Comparison of ENCODE assay signal across 22 cellular contexts in genomic region chr12:132389526-132390286, GRCh38.
A peak's percentile ranks its signal among the peaks of the same experiment; 100 is the strongest.
DNase-seq lines count a peak whose midpoint lies in the region; ATAC-seq and TF ChIP-seq lines count a peak whose summit lies in the region.
"Had no signal": no experiment of that assay in that cellular context is flagged by ENCODE, and none has a peak within 500 bp of the region (broad histone marks: within the 10 kb centered on the region; RNA-seq: fewer than 3 reads in every experiment).

No MANE protein-coding gene starts in this region.

- TF ChIP-seq CTCF in heart right ventricle (IDR thresholded peaks at IDR 0.05): no peak
- no peak for TF ChIP-seq CTCF in WTC11 (IDR thresholded peaks at IDR 0.05)

- no peaks in the 10 kb centered on the region for H3K4me1 ChIP-seq in right cardiac atrium (ENCODE audit: control insufficient read depth, insufficient read depth, low read length)
- no peaks in the 10 kb centered on the region for H3K4me1 ChIP-seq in heart right ventricle
- H3K4me1 ChIP-seq in SJCRH30: no peaks in the 10 kb centered on the region
- H3K4me1 ChIP-seq: BE2C had no signal

- H3K4me3 ChIP-seq in right cardiac atrium (ENCODE audit: low read length) (no peak overlapping the region), heart right ventricle (no peak overlapping the region), SJCRH30 (no peak overlapping the region)
- H3K4me3 ChIP-seq: GM23248, PC-9 had no signal

- POLR2A ChIA-PET in WTC11 (lab: Charles Lee): no interaction called here

- peaks cover 15% of the 10 kb centered on the region for H3K4me1 Mint-ChIP-seq in WTC11

- no peaks in the 10 kb centered on the region for H3K36me3 Mint-ChIP-seq in WTC11

- H3K27me3 Mint-ChIP-seq in WTC11 (ENCODE audit: low read depth): peaks cover 51% of the 10 kb centered on the region

- ATAC-seq in right cardiac atrium: no peak
- ATAC-seq in heart right ventricle: no peak
- no peak; the same call in 1 of the 2 replicates for ATAC-seq in WTC11
- ATAC-seq in GM21515 (IDR thresholded peaks at IDR 0.05; ENCODE audit: unreplicated experiment): no peak
- ATAC-seq in HG02763 (IDR thresholded peaks at IDR 0.05; ENCODE audit: unreplicated experiment): no peak
- ATAC-seq: HCT116 had no signal

- WGBS in right cardiac atrium: 32% methylated on average over 21 of the region's 21 CpGs
- WGBS in heart right ventricle, 2 donors: 26 to 28% methylated on average over 21 of the region's 21 CpGs

- peaks cover 5% of the 10 kb centered on the region for H3K9me3 Mint-ChIP-seq in WTC11
- H3K9me3 Mint-ChIP-seq: CD4-positive, alpha-beta T cell had no signal

- CTCF ChIA-PET in WTC11 (lab: Charles Lee): interaction anchor here (0.8 to 2.7 kb wide), 4 partner anchors 14 to 225 kb away, joined by 3 to 23 read pairs (median 4); no protein-coding TSS in a partner anchor

- H3K4me3 Mint-ChIP-seq in WTC11: no peak overlapping the region
- H3K4me3 Mint-ChIP-seq: CD4-positive, alpha-beta T cell had no signal

- H3K27ac ChIP-seq in right cardiac atrium (ENCODE audit: low read length) (no peak overlapping the region), heart right ventricle (no peak overlapping the region), SJCRH30 (no peak overlapping the region)
- H3K27ac ChIP-seq: GM23248, PC-9, RWPE1 had no signal

- H3K27ac Mint-ChIP-seq in WTC11: no peak overlapping the region
- H3K27ac Mint-ChIP-seq: CD4-positive, alpha-beta T cell had no signal

- H3K36me3 ChIP-seq in heart right ventricle (no peaks in the 10 kb centered on the region), SJCRH30 (no peaks in the 10 kb centered on the region)
- H3K36me3 ChIP-seq: BE2C had no signal

- H3K9me3 ChIP-seq in right cardiac atrium (ENCODE audit: control insufficient read depth, low read length): no peaks in the 10 kb centered on the region
- H3K9me3 ChIP-seq in heart right ventricle: no peaks in the 10 kb centered on the region
- no peaks in the 10 kb centered on the region for H3K9me3 ChIP-seq in SJCRH30 (replicated peaks)
- H3K9me3 ChIP-seq: BE2C had no signal

- intact Hi-C loops in right cardiac atrium (cut with DNase I): no loop called here
- intact Hi-C loops in heart right ventricle (cut with DNase I): no loop called here
- intact Hi-C loops in posterior vena cava (cut with DNase I): no loop called here

- H3K27me3 ChIP-seq in right cardiac atrium (ENCODE audit: control insufficient read depth, insufficient read depth): no peaks in the 10 kb centered on the region
- peaks cover 8 to 72% (median 47%) of the 10 kb centered on the region in 7 donors for H3K27me3 ChIP-seq in heart right ventricle
- H3K27me3 ChIP-seq in SJCRH30: no peaks in the 10 kb centered on the region

- DNase-seq in right cardiac atrium (peak in 2 of 3 donors; percentile 6 to 16), heart right ventricle (no peak), WTC11 (ENCODE audit: low spot score) (no peak), posterior vena cava (ENCODE audit: low spot score) (peak; percentile 66), SJCRH30 (no peak)
- DNase-seq: BE2C; CD4-positive, alpha-beta T cell; COR-L47; DMS79; GM23248; Karpas-422; MV-4-11; NCI-H1105 treated with DMSO at 0.1 percent for 48 hours; NCI-H2029 treated with DMSO at 0.1 percent for 48 hours; NCI-H226; NCI-H510A treated with DMSO at 0.1 percent for 48 hours; NCI-H748 treated with DMSO at 0.1 percent for 48 hours; PC-9 had no signal

TF ChIP-seq in WTC11, 78 proteins besides CTCF, POLR2A, EP300 and RAD21:
- TF ChIP-seq ZNF263 (CRISPR knock-in tag; IDR thresholded peaks at IDR 0.05; ENCODE audit: low read depth) (peak; percentile 52; the same call in 1 of the 2 replicates), ZNF423 (CRISPR knock-in tag; IDR thresholded peaks at IDR 0.05) (no peak)

Comparison
In these comparisons a context has a peak if more than half of its experiments do, and no peak if none do; other contexts are left out.
1. DNase-seq: peak in right cardiac atrium (2 of 3) and posterior vena cava (single experiment); none in heart right ventricle (0 of 2), WTC11 (single experiment) and SJCRH30 (0 of 2).